Comparison of ENCODE assay signal across 21 cellular contexts in genomic region chr1:22803833-22804232, GRCh38.
DNase-seq lines count a peak whose midpoint lies in the region; ATAC-seq and TF ChIP-seq lines count a peak whose summit lies in the region.
"Had no signal": no experiment of that assay in that cellular context is flagged by ENCODE, and none has a peak within 500 bp of the region (broad histone marks: within the 10 kb centered on the region; RNA-seq: fewer than 3 reads in every experiment).

No MANE protein-coding gene starts in this region.

- ATAC-seq in omental fat pad (ENCODE audit: low FRiP score) = no peak
- ATAC-seq in GM19455 (IDR thresholded peaks at IDR 0.05; ENCODE audit: unreplicated experiment) = no peak

- POLR2A ChIA-PET in RWPE1 (lab: Yijun Ruan, JAX; ENCODE audit: low non-redundant PET) = no interaction called here

- DNase-seq in AG08396 (ENCODE audit: low spot score) (peak; percentile 43), RWPE1 (ENCODE audit: low spot score) (no peak), glomerular visceral epithelial cell (ENCODE audit: extremely low spot score) (peak; percentile 57), substantia nigra (lab: John Stamatoyannopoulos, UW) (no peak), omental fat pad (ENCODE audit: low spot score) (no peak), breast epithelium (ENCODE audit: low spot score in 2 of 2) (no peak), HAP-1 (ENCODE audit: low spot score in 2 of 2) (no peak)
- DNase-seq: 8988T; Caco-2; CD4-positive, alpha-beta T cell; GF-D8; MG63; NCI-H1092; NCI-H1436 treated with DMSO at 0.1 percent for 48 hours; NCI-H2029; NCI-H446; NCI-H69; NK-92 treated with Interleukin-12 subunit alpha and Interleukin-12 subunit beta, amount 100 ng/mL, for 24 hours; SHP77; SK-N-SH had no signal

- H3K27me3 ChIP-seq in breast epithelium = no peaks in the 10 kb centered on the region
- H3K27me3 ChIP-seq in HAP-1 (ENCODE audit: low read depth) = no peaks in the 10 kb centered on the region
- H3K27me3 ChIP-seq: MG63 had no signal

- H3K9me3 ChIP-seq in breast epithelium (no peaks in the 10 kb centered on the region), HAP-1 (no peaks in the 10 kb centered on the region)
- H3K9me3 ChIP-seq: Caco-2, MG63, SK-N-SH had no signal

- H3K27ac ChIP-seq in RWPE1 = peak overlapping the region; percentile 70
- H3K27ac ChIP-seq in substantia nigra (ENCODE audit: low read depth, low read length, poor library complexity, severe bottlenecking) = peak overlapping the region; percentile 97
- no peak overlapping the region for H3K27ac ChIP-seq in breast epithelium

- intact Hi-C loops in breast epithelium (cut with DNase I; ENCODE audit: low total_unique reads) = no loop called here

- CTCF ChIA-PET in RWPE1 (lab: Yijun Ruan, JAX) = interaction anchor here (0.6 kb wide), 1 partner anchor 68 kb away, joined by 4 read pairs; no protein-coding TSS in a partner anchor

- in situ Hi-C loops in HAP-1 (cut with MboI; ENCODE audit: low sequenced_read_pairs) = no loop called here

- no peak for TF ChIP-seq CTCF in RWPE1 (conservative IDR thresholded peaks at IDR 0.05; ENCODE audit: low read depth)
- TF ChIP-seq CTCF in omental fat pad (IDR thresholded peaks at IDR 0.05) = no peak
- TF ChIP-seq CTCF in breast epithelium (IDR thresholded peaks at IDR 0.05) = no peak

- TF ChIP-seq POLR2A in breast epithelium (IDR thresholded peaks at IDR 0.05) = no peak

- H3K4me3 ChIP-seq in breast epithelium = no peak overlapping the region
- no peak overlapping the region for H3K4me3 ChIP-seq in HAP-1
- H3K4me3 ChIP-seq: MG63 had no signal

- no peaks in the 10 kb centered on the region for H3K4me1 ChIP-seq in breast epithelium
- no peaks in the 10 kb centered on the region for H3K4me1 ChIP-seq in HAP-1
- H3K4me1 ChIP-seq: Caco-2 had no signal

- H3K36me3 ChIP-seq in breast epithelium (no peaks in the 10 kb centered on the region), HAP-1 (replicated peaks) (no peaks in the 10 kb centered on the region)
- H3K36me3 ChIP-seq: MG63 had no signal

Comparison
In these comparisons a context has a peak if more than half of its experiments do, and no peak if none do; other contexts are left out.
1. DNase-seq: peak in AG08396 (single experiment) and glomerular visceral epithelial cell (single experiment); none in RWPE1 (single experiment), substantia nigra (0 of 49), omental fat pad (single experiment), breast epithelium (0 of 2) and HAP-1 (0 of 2).
2. H3K27ac ChIP-seq: peak in RWPE1 (single experiment) and substantia nigra (single experiment); none in breast epithelium (0 of 2).